ENCODE assay signal across 8 cellular contexts in genomic region chr4:156169011-156169410, GRCh38.
DNase-seq lines count a peak whose midpoint lies in the region; ATAC-seq, FAIRE-seq and TF ChIP-seq lines count a peak whose summit lies in the region.

No MANE protein-coding gene starts in this region.

- H3K9me2 ChIP-seq in DOHH2 (replicated peaks; ENCODE audit: control insufficient read depth, low read length) (no peaks in the 10 kb centered on the region), GM23248 (ENCODE audit: insufficient read depth) (0 out of 2 replicates have a peak, but pooled peaks cover 3% of the 10 kb centered on the region)

- H3F3A ChIP-seq in DOHH2 (ENCODE audit: control insufficient read depth, insufficient read depth) (no peaks in the 10 kb centered on the region), GM23248 (ENCODE audit: insufficient read depth) (peaks cover 23% of the 10 kb centered on the region)

- H3K27ac ChIP-seq in DOHH2 (ENCODE audit: low read depth, low read length) (no peak overlapping the region), GM23248 (peak overlapping the region; percentile 57), body of pancreas (no peak overlapping the region), kidney (ENCODE audit: low read depth in 2 of 2, low read length in 2 of 2) (no peak overlapping the region)

- H3K27me3 ChIP-seq in DOHH2 (ENCODE audit: control insufficient read depth, low read length): no peaks in the 10 kb centered on the region
- H3K27me3 ChIP-seq in GM23248 (replicated peaks; ENCODE audit: insufficient read depth): no peaks in the 10 kb centered on the region
- no peaks in the 10 kb centered on the region for H3K27me3 ChIP-seq in body of pancreas

- in situ Hi-C loops in GM23248 (cut with MboI): no loop called here

- peak overlapping the region; percentile 63 for H2AFZ ChIP-seq in GM23248

- TF ChIP-seq CTCF in DOHH2 (IDR thresholded peaks at IDR 0.05; ENCODE audit: low read depth, low read length, poor library complexity, severe bottlenecking) (peak; percentile 39), body of pancreas (IDR thresholded peaks at IDR 0.05) (peak in 1 of 7 experiments; percentile 6), kidney (IDR thresholded peaks at IDR 0.05; ENCODE audit: borderline replicate concordance, extremely low read depth, insufficient read depth) (no peak)

- H3K4me1 ChIP-seq in DOHH2 (ENCODE audit: control insufficient read depth, low read length) (no peaks in the 10 kb centered on the region), GM23248 (ENCODE audit: insufficient read depth) (peaks cover 16% of the 10 kb centered on the region), body of pancreas (no peaks in the 10 kb centered on the region), kidney (ENCODE audit: control insufficient read depth in 1 of 2, insufficient read depth in 1 of 2, low read depth in 1 of 2, low read length in 2 of 2) (no peaks in the 10 kb centered on the region)

- peaks cover 2 to 23% (median 6%) of the 10 kb centered on the region in 6 donors for H3K9me3 Mint-ChIP-seq in immature natural killer cell

- peak overlapping the region; percentile 32 for H3K9ac ChIP-seq in GM23248
- no peak overlapping the region for H3K9ac ChIP-seq in kidney (ENCODE audit: low read length in 2 of 2)

- H3K4me1 Mint-ChIP-seq in immature natural killer cell: no peaks in the 10 kb centered on the region

- H3K4me3 ChIP-seq in DOHH2 (ENCODE audit: low read length): no peak overlapping the region
- no peak overlapping the region for H3K4me3 ChIP-seq in GM23248
- H3K4me3 ChIP-seq in body of pancreas: no peak overlapping the region
- no peak overlapping the region for H3K4me3 ChIP-seq in kidney (ENCODE audit: low read length in 2 of 2)

- H3K4me3 Mint-ChIP-seq in immature natural killer cell: no peak overlapping the region

- H3K36me3 Mint-ChIP-seq in immature natural killer cell: no peaks in the 10 kb centered on the region

- peaks cover 0 to 2% (median 0%) of the 10 kb centered on the region in 3 donors for H3K27me3 Mint-ChIP-seq in immature natural killer cell (ENCODE audit: low read depth in 3 of 3)

- intact Hi-C loops in body of pancreas (cut with DNase I) (no loop called here), kidney (cut with DNase I) (no loop called here)

- 3 to 6% methylated on average over 3 of the region's 3 CpGs for WGBS in GM23248 (ENCODE audit: low coverage in 1 of 2, low lambda C conversion rate in 2 of 2, missing lambda C conversion rate in 2 of 2), 2 experiments
- 29 to 48% methylated on average over 3 of the region's 3 CpGs for WGBS in body of pancreas, 2 donors

- H3K36me3 ChIP-seq in DOHH2 (ENCODE audit: control insufficient read depth, low read length) (no peaks in the 10 kb centered on the region), GM23248 (ENCODE audit: low read depth) (no peaks in the 10 kb centered on the region), body of pancreas (replicated peaks in 1 of 2; ENCODE audit: insufficient read depth in 1 of 2, low read depth in 2 of 2) (no peaks in the 10 kb centered on the region), kidney (ENCODE audit: control insufficient read depth in 1 of 2, insufficient read depth in 2 of 2, low read length in 2 of 2) (no peaks in the 10 kb centered on the region)

- no peaks in the 10 kb centered on the region for H4K20me1 ChIP-seq in DOHH2 (ENCODE audit: control insufficient read depth, insufficient read depth, low read depth, low read length)
- H4K20me1 ChIP-seq in GM23248 (ENCODE audit: insufficient read depth): no peaks in the 10 kb centered on the region

- FAIRE-seq in kidney (lab: Jason Lieb, UNC): no peak

- peak; percentile 35 for ATAC-seq in body of pancreas

- H3K79me2 ChIP-seq in DOHH2 (ENCODE audit: control insufficient read depth, low read length): no peaks in the 10 kb centered on the region
- H3K79me2 ChIP-seq in GM23248 (ENCODE audit: insufficient read depth): no peaks in the 10 kb centered on the region

- no peak for TF ChIP-seq POLR2A in body of pancreas (IDR thresholded peaks at IDR 0.05)

- H3K27ac Mint-ChIP-seq in immature natural killer cell: no peak overlapping the region

- DNase-seq in GM23248 (peak; percentile 90), NCI-H2081 (lab: John Stamatoyannopoulos, UW) (peak; percentile 52 to 68), body of pancreas (peak in 1 of 4 donors; percentile 13), left kidney (ENCODE audit: low read depth, low spot score) (peak; percentile 82), kidney (no peak), immature natural killer cell (no peak)
- no peak for DNase-seq in activated effector memory CD4-positive, alpha-beta T cell treated with anti-CD3 and anti-CD28 coated beads, Interleukin-2, amount 50 U/mL, for 16 hours

- H3K4me2 ChIP-seq in DOHH2 (ENCODE audit: low read length) (no peak overlapping the region), GM23248 (ENCODE audit: unreplicated experiment) (peak overlapping the region; percentile 39)

- no peaks in the 10 kb centered on the region for H3K9me3 ChIP-seq in DOHH2 (ENCODE audit: control insufficient read depth, insufficient read depth, low read length)
- no peaks in the 10 kb centered on the region for H3K9me3 ChIP-seq in GM23248 (ENCODE audit: low read depth)
- H3K9me3 ChIP-seq in body of pancreas: no peaks in the 10 kb centered on the region
- no peaks in the 10 kb centered on the region for H3K9me3 ChIP-seq in kidney (ENCODE audit: control insufficient read depth in 1 of 2, low read length in 2 of 2)

Comparison
In these comparisons a context has a peak if more than half of its experiments do, and no peak if none do; other contexts are left out.
1. DNase-seq: peak in GM23248 (single experiment), NCI-H2081 (2 of 2) and left kidney (single experiment); none in kidney (single experiment), activated effector memory CD4-positive, alpha-beta T cell treated with anti-CD3 and anti-CD28 coated beads, Interleukin-2, amount 50 U/mL, for 16 hours (single experiment) and immature natural killer cell (0 of 3).